Comparison of ENCODE assay signal across 18 cellular contexts in the genomic region with DNA sequence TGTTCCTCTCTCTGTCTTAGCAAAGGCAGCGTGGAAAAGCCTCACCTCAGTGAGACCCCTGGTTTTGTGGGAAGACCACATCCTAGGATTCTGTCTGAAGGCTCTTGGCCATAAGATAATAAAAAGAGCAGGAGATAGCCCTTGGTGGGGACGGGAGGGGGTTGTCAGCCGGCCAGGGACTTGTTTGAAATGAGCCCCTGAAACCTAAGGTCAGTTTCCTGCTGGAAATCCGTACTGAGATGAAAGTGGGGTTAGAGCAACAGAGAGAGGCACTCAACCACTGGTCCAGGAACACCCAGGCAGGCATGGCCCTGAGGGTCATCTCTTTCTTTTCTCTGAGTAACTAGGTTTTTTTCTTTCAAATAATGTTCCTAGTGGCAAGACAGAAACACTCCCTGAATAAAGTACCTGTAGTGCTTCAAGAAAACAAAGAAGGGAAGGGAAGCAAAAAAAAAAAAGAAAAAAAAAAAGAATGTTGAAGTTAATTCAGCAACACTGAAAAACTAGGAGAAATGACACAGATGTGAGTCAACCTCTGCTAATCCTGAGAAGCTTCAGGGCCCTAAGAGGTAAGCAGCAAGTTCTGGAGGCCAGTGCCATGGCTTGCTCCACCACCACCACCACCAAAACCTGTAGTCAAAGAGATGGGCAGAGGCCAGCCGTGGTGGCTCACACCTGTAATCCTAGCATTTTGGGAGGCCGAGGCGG. TPM values are rescaled to one million over a fixed set of nuclear protein-coding genes. Genes with fewer than 3 reads are reported as not detected.
DNase-seq lines count a peak whose midpoint lies in the region; ATAC-seq and TF ChIP-seq lines count a peak whose summit lies in the region.
"Had no signal": no experiment of that assay in that cellular context is flagged by ENCODE, and none has a peak within 500 bp of the region (broad histone marks: within the 10 kb centered on the region; RNA-seq: fewer than 3 reads in every experiment).

No MANE protein-coding gene starts in this region.

- H3K27ac Mint-ChIP-seq in nephron progenitor cell = peak overlapping the region; percentile 93

- H3K9me3 Mint-ChIP-seq in nephron progenitor cell = no peaks in the 10 kb centered on the region

- no peak for TF ChIP-seq POLR2A in ovary (IDR thresholded peaks at IDR 0.05)

- WGBS in ovary, 3 donors = 71 to 80% (median 76%) methylated on average over 6 to 7 of the region's 7 CpGs

- no peaks in the 10 kb centered on the region for H3K36me3 Mint-ChIP-seq in nephron progenitor cell (ENCODE audit: low read depth)

- H3K4me1 ChIP-seq in A673 (ENCODE audit: insufficient read depth, low read length, poor library complexity, severe bottlenecking) = peaks cover 54% of the 10 kb centered on the region
- peaks cover 10% of the 10 kb centered on the region for H3K4me1 ChIP-seq in ovary (ENCODE audit: insufficient read depth)

- CTCF ChIA-PET in A673 (lab: Charles Lee) = no interaction called here

- BruUV-seq in A673 (replicated peaks; lab: Mats Ljungman, UMichigan) = no TSS peak

- no peak for DNase-seq in A673 (ENCODE audit: low spot score)
- peak; percentile 75 for DNase-seq in M059J (ENCODE audit: low read depth)
- no peak for DNase-seq in coronary artery (ENCODE audit: low spot score)
- DNase-seq in nephron progenitor cell = peak; percentile 14
- no peak for DNase-seq in ovary
- no peak for DNase-seq in stimulated activated CD4-positive, alpha-beta T cell treated with anti-CD3 and anti-CD28 coated beads, Interleukin-4, amount 100 ng/mL, for 4 hours
- DNase-seq in NCI-H2196 (lab: John Stamatoyannopoulos, UW; ENCODE audit: unreplicated experiment) = no peak
- DNase-seq: activated CD4-positive, alpha-beta T cell treated with anti-CD3 and anti-CD28 coated beads for 48 hours; activated effector memory CD4-positive, alpha-beta T cell treated with Interleukin-2 at 50 U/mL for 16 hours; AML-193; cerebellar nuclear complex; DMS79; NCI-H2081 had no signal

- H3K27me3 Mint-ChIP-seq in nephron progenitor cell (ENCODE audit: low read depth, poor library complexity) = peaks cover 6% of the 10 kb centered on the region

- H3K27me3 ChIP-seq in A673 (replicated peaks; ENCODE audit: insufficient read depth, low read depth, low read length, poor library complexity) (no peaks in the 10 kb centered on the region), ovary (no peaks in the 10 kb centered on the region)
- H3K27me3 ChIP-seq: tibial nerve had no signal

- TF ChIP-seq CTCF in A673 (conservative IDR thresholded peaks at IDR 0.05; ENCODE audit: low read depth, low read length) (no peak), coronary artery (IDR thresholded peaks at IDR 0.05) (no peak), nephron progenitor cell (IDR thresholded peaks at IDR 0.05) (no peak), ovary (IDR thresholded peaks at IDR 0.05) (no peak)

- intact Hi-C loops in A673 (cut with micrococcal nuclease; ENCODE audit: unreplicated experiment) = no loop called here
- intact Hi-C loops in ovary (cut with DNase I) = no loop called here

- no peak for TF ChIP-seq EP300 in ovary (IDR thresholded peaks at IDR 0.05)

- H3K36me3 ChIP-seq in A673 (ENCODE audit: insufficient read depth, low read length, poor library complexity, severe bottlenecking) (no peaks in the 10 kb centered on the region), ovary (no peaks in the 10 kb centered on the region)
- H3K36me3 ChIP-seq: HAP-1, tibial nerve had no signal

- H3K4me3 ChIP-seq in A673 (ENCODE audit: low read depth, low read length, poor library complexity, severe bottlenecking) (no peak overlapping the region), coronary artery (peak overlapping the region; percentile 25), ovary (no peak overlapping the region)
- H3K4me3 ChIP-seq: HAP-1, skin epidermis, tibial nerve had no signal

- peaks cover 68% of the 10 kb centered on the region for H3K4me1 Mint-ChIP-seq in nephron progenitor cell

- peak overlapping the region; percentile 79 for H3K27ac ChIP-seq in A673 (ENCODE audit: low read depth, low read length, poor library complexity, severe bottlenecking)
- H3K27ac ChIP-seq in coronary artery = peak overlapping the region; percentile 43 to 75
- H3K27ac ChIP-seq in ovary = no peak overlapping the region

- no peak for ATAC-seq in GM18868 (IDR thresholded peaks at IDR 0.05; ENCODE audit: unreplicated experiment)

- H3K9me3 ChIP-seq in A673 (ENCODE audit: low read depth, low read length, poor library complexity, severe bottlenecking) = no peaks in the 10 kb centered on the region
- no peaks in the 10 kb centered on the region for H3K9me3 ChIP-seq in ovary
- H3K9me3 ChIP-seq: HAP-1, tibial nerve had no signal

- POLR2A ChIA-PET in A673 (lab: Charles Lee; ENCODE audit: low non-redundant PET) = no interaction called here

- peak overlapping the region; percentile 74 for H3K4me3 Mint-ChIP-seq in nephron progenitor cell

RNA-seq across cellular contexts. Expression of a gene that starts 3.2 kb away (rescaled TPM):
- total RNA-seq in A673 (2021) (116 and 125 TPM in 2 replicates), ovary (100 to 1,000 TPM in 1 of 7 donors, 10 to 100 TPM in 6; 31.0 to 109 (median 38.0) TPM)
- total RNA-seq in M059J (2014; rRNA removed; shearing (Covaris generic)) = 182 and 224 TPM in 2 replicates
- 10 to 100 TPM; 32.6 to 82.8 TPM for polyA plus RNA-seq in ovary

RNA-seq across cellular contexts. Expression of a gene that starts 50.6 kb away (rescaled TPM):
- total RNA-seq in A673 (2021) = not detected in 2 replicates
- 0.20 TPM in 1 of 2 replicates, not detected in the other for total RNA-seq in M059J (2014; rRNA removed; shearing (Covaris generic))
- total RNA-seq in ovary = 1 to 10 TPM in 1 of 7 donors, under 1 TPM in 3, not detected in 3; 0.15 to 1.5 (median 0.37) TPM
- under 1 TPM in 1 of 2 donors, not detected in 1; 0.04 TPM for polyA plus RNA-seq in ovary
- total RNA-seq: kidney epithelial cell, tibial nerve had no signal

Comparison
In these comparisons a context has a peak if more than half of its experiments do, and no peak if none do; other contexts are left out.
1. DNase-seq: peak in M059J (single experiment) and nephron progenitor cell (single experiment); none in A673 (single experiment), coronary artery (single experiment), ovary (0 of 5), stimulated activated CD4-positive, alpha-beta T cell treated with anti-CD3 and anti-CD28 coated beads, Interleukin-4, amount 100 ng/mL, for 4 hours (0 of 2) and NCI-H2196 (single experiment).
2. H3K27ac ChIP-seq: peak in A673 (single experiment) and coronary artery (2 of 2); none in ovary (0 of 2).